30 cellular contexts compared by ENCODE assay signal in genomic region chr17:27536781-27537180, GRCh38.
A peak's percentile ranks its signal among the peaks of the same experiment; 100 is the strongest.
DNase-seq lines count a peak whose midpoint lies in the region; ATAC-seq and TF ChIP-seq lines count a peak whose summit lies in the region.
"Had no signal": no experiment of that assay in that cellular context is flagged by ENCODE, and none has a peak within 500 bp of the region (broad histone marks: within the 10 kb centered on the region; RNA-seq: fewer than 3 reads in every experiment).

No MANE protein-coding gene starts in this region.

- intact Hi-C loops in transverse colon (cut with DNase I; ENCODE audit: low total_unique reads) (no loop called here), mammary epithelial cell (cut with micrococcal nuclease) (no loop called here)

- H3K9me3 ChIP-seq in mesodermal cell (ENCODE audit: control insufficient read depth, low read length) (no peaks in the 10 kb centered on the region), transverse colon (no peaks in the 10 kb centered on the region), mammary epithelial cell (replicated peaks; ENCODE audit: insufficient read depth, low read length) (no peaks in the 10 kb centered on the region), GM23248 (ENCODE audit: low read depth) (no peaks in the 10 kb centered on the region)
- H3K9me3 ChIP-seq: HAP-1, left ventricle myocardium inferior, psoas muscle had no signal

- no peak overlapping the region for H3K4me3 Mint-ChIP-seq in T-helper 1 cell treated with Interleukin-12 subunit alpha and Interleukin-12 subunit beta and Interleukin-4 antibody, amounts not matched to agents 30 μg/mL and 1 μg/mL, for 36 hours
- no peak overlapping the region for H3K4me3 Mint-ChIP-seq in activated naive CD8-positive, alpha-beta T cell treated with anti-CD3 and anti-CD28 coated beads for 36 hours
- H3K4me3 Mint-ChIP-seq: activated CD4-positive, alpha-beta T cell treated with anti-CD3 and anti-CD28 coated beads, Interleukin-2, amount 10 ng/mL, durations not matched to agents 7 days and 5 days; activated naive CD4-positive, alpha-beta T cell treated with anti-CD3 and anti-CD28 coated beads for 36 hours; mesothelial cell of epicardium; naive B cell; type B pancreatic cell had no signal

- H4K20me1 ChIP-seq in mammary epithelial cell (ENCODE audit: insufficient read depth, low read length) (no peaks in the 10 kb centered on the region), GM23248 (ENCODE audit: insufficient read depth) (no peaks in the 10 kb centered on the region)

- no peak for TF ChIP-seq POLR2A in transverse colon (IDR thresholded peaks at IDR 0.05)

- H3K79me2 ChIP-seq in mammary epithelial cell (ENCODE audit: insufficient read depth, low read length) = no peaks in the 10 kb centered on the region
- H3K79me2 ChIP-seq in GM23248 (ENCODE audit: insufficient read depth) = no peaks in the 10 kb centered on the region

- H3K27ac ChIP-seq in mesodermal cell (ENCODE audit: low read depth, low read length, severe bottlenecking) = peak overlapping the region; percentile 83
- H3K27ac ChIP-seq in transverse colon = peak overlapping the region; percentile 72 to 82 (median 76)
- H3K27ac ChIP-seq in mammary epithelial cell (ENCODE audit: insufficient read depth, low read depth, low read length) = no peak overlapping the region
- no peak overlapping the region for H3K27ac ChIP-seq in GM23248
- H3K27ac ChIP-seq: C4-2B, epithelial cell of prostate, left ventricle myocardium inferior, psoas muscle had no signal

- H3K4me2 ChIP-seq in mammary epithelial cell (ENCODE audit: insufficient read depth, low read depth, low read length) (no peak overlapping the region), GM23248 (ENCODE audit: unreplicated experiment) (no peak overlapping the region)

- H2AFZ ChIP-seq in mammary epithelial cell (ENCODE audit: low read depth, low read length) (no peak overlapping the region), GM23248 (no peak overlapping the region)

- H3K4me1 ChIP-seq in mesodermal cell (ENCODE audit: control insufficient read depth, insufficient read depth, low read length, poor library complexity, severe bottlenecking) (peaks cover 60% of the 10 kb centered on the region), transverse colon (peaks cover 40 to 67% (median 45%) of the 10 kb centered on the region in 4 donors), mammary epithelial cell (ENCODE audit: insufficient read depth, low read length) (peaks cover 7% of the 10 kb centered on the region), GM23248 (ENCODE audit: insufficient read depth) (peaks cover 42% of the 10 kb centered on the region)
- H3K4me1 ChIP-seq: HAP-1 had no signal

- peaks cover 2% of the 10 kb centered on the region for H3K36me3 Mint-ChIP-seq in T-helper 1 cell treated with Interleukin-12 subunit alpha and Interleukin-12 subunit beta and Interleukin-4 antibody, amounts not matched to agents 30 μg/mL and 1 μg/mL, for 36 hours (ENCODE audit: low read depth)
- H3K36me3 Mint-ChIP-seq in activated naive CD8-positive, alpha-beta T cell treated with anti-CD3 and anti-CD28 coated beads for 36 hours = peaks cover 8% of the 10 kb centered on the region
- H3K36me3 Mint-ChIP-seq: mesothelial cell of epicardium, naive B cell, type B pancreatic cell had no signal

- H3K4me1 Mint-ChIP-seq in T-helper 1 cell treated with Interleukin-12 subunit alpha and Interleukin-12 subunit beta and Interleukin-4 antibody, amounts not matched to agents 30 μg/mL and 1 μg/mL, for 36 hours (ENCODE audit: low read depth) = peaks cover 60% of the 10 kb centered on the region
- H3K4me1 Mint-ChIP-seq in activated naive CD8-positive, alpha-beta T cell treated with anti-CD3 and anti-CD28 coated beads for 36 hours = peaks cover 43% of the 10 kb centered on the region

- H3K9me2 ChIP-seq in GM23248 (ENCODE audit: insufficient read depth) = no peaks in the 10 kb centered on the region

- DNase-seq in T-helper 1 cell = no peak
- no peak for DNase-seq in activated naive CD8-positive, alpha-beta T cell treated with anti-CD3 and anti-CD28 coated beads for 36 hours
- no peak for DNase-seq in transverse colon
- DNase-seq in mammary epithelial cell = no peak
- no peak for DNase-seq in GM23248
- DNase-seq: 8988T; activated CD4-positive, alpha-beta T cell treated with anti-CD3 and anti-CD28 coated beads, Interleukin-2, amount 10 ng/mL, durations not matched to agents 7 days and 5 days; activated naive CD4-positive, alpha-beta T cell treated with anti-CD3 and anti-CD28 coated beads for 36 hours; COR-L47; DMS53; effector memory CD4-positive, alpha-beta T cell; left ventricle myocardium inferior; naive B cell; NCI-H1436; NCI-H2081 treated with DMSO at 0.1 percent for 48 hours; NCI-H226; psoas muscle; Right ventricle myocardium superior; stimulated activated CD4-positive, alpha-beta T cell treated with anti-CD3 and anti-CD28 coated beads, Interleukin-12 subunit alpha, Interleukin-12 subunit beta, amount 100 ng/mL, for 4 hours; stimulated activated CD4-positive, alpha-beta T cell treated with anti-CD3 and anti-CD28 coated beads, Interleukin-4, amount 100 ng/mL, for 1 hour had no signal

- H3K27me3 ChIP-seq in transverse colon (no peaks in the 10 kb centered on the region), mammary epithelial cell (ENCODE audit: insufficient read depth, low read length) (peaks cover 6% of the 10 kb centered on the region), GM23248 (replicated peaks; ENCODE audit: insufficient read depth) (no peaks in the 10 kb centered on the region)

- H3K27ac Mint-ChIP-seq in T-helper 1 cell treated with Interleukin-12 subunit alpha and Interleukin-12 subunit beta and Interleukin-4 antibody, amounts not matched to agents 30 μg/mL and 1 μg/mL, for 36 hours = peak overlapping the region; percentile 60
- H3K27ac Mint-ChIP-seq in activated naive CD8-positive, alpha-beta T cell treated with anti-CD3 and anti-CD28 coated beads for 36 hours = peak overlapping the region; percentile 32
- H3K27ac Mint-ChIP-seq: activated CD4-positive, alpha-beta T cell treated with anti-CD3 and anti-CD28 coated beads, Interleukin-2, amount 10 ng/mL, durations not matched to agents 7 days and 5 days; activated naive CD4-positive, alpha-beta T cell treated with anti-CD3 and anti-CD28 coated beads for 36 hours; type B pancreatic cell had no signal

- WGBS in mesodermal cell (ENCODE audit: insufficient coverage in 2 of 2), 2 experiments = 94 to 100% methylated on average over 2 to 3 of the region's 3 CpGs
- WGBS in transverse colon (ENCODE audit: low coverage in 1 of 2), 2 donors = 83% methylated on average over 3 of the region's 3 CpGs; no CpG with 5 or more reads in 1 of the 2 donors
- WGBS in mammary epithelial cell (ENCODE audit: low coverage, missing lambda C conversion rate) = 100% methylated on average over 1 of the region's 3 CpGs
- 97 to 100% methylated on average over 3 of the region's 3 CpGs for WGBS in GM23248 (ENCODE audit: low coverage in 1 of 2, low lambda C conversion rate in 2 of 2, missing lambda C conversion rate in 2 of 2), 2 experiments

- TF ChIP-seq CTCF in transverse colon (IDR thresholded peaks at IDR 0.05) (no peak), mammary epithelial cell (conservative IDR thresholded peaks at IDR 0.05 in 1 of 2, IDR thresholded peaks at IDR 0.05 in 1 of 2; ENCODE audit: extremely low read depth in 1 of 2, insufficient read depth in 1 of 2, low read depth in 1 of 2, low read length in 2 of 2) (no peak)

- no TSS peak for BruUV-seq in mammary epithelial cell (replicated peaks; lab: Mats Ljungman, UMichigan)

- CTCF ChIA-PET in mammary epithelial cell (lab: Charles Lee; ENCODE audit: low non-redundant PET) = no interaction called here

- H3F3A ChIP-seq in GM23248 (ENCODE audit: insufficient read depth) = peaks cover 33% of the 10 kb centered on the region

- H3K9ac ChIP-seq in mammary epithelial cell (ENCODE audit: insufficient read depth, low read length) (no peak overlapping the region), GM23248 (no peak overlapping the region)

- TF ChIP-seq EP300 in transverse colon (IDR thresholded peaks at IDR 0.05; ENCODE audit: low read depth) = no peak

- no peak overlapping the region for H3K4me3 ChIP-seq in mesodermal cell (ENCODE audit: extremely low read depth, insufficient read depth, low read length, poor library complexity, severe bottlenecking)
- no peak overlapping the region for H3K4me3 ChIP-seq in transverse colon
- no peak overlapping the region for H3K4me3 ChIP-seq in mammary epithelial cell (replicated peaks in 1 of 3; ENCODE audit: insufficient read depth in 1 of 3, low read depth in 2 of 3, low read length in 3 of 3)
- no peak overlapping the region for H3K4me3 ChIP-seq in GM23248
- H3K4me3 ChIP-seq: coronary artery, HAP-1, left ventricle myocardium inferior, psoas muscle had no signal

- ATAC-seq in HG03469 (IDR thresholded peaks at IDR 0.05; ENCODE audit: unreplicated experiment) = no peak
- ATAC-seq: psoas muscle, sciatic nerve had no signal

- H3K27me3 Mint-ChIP-seq in T-helper 1 cell treated with Interleukin-12 subunit alpha and Interleukin-12 subunit beta and Interleukin-4 antibody, amounts not matched to agents 30 μg/mL and 1 μg/mL, for 36 hours (ENCODE audit: low read depth) = no peaks in the 10 kb centered on the region
- H3K27me3 Mint-ChIP-seq in activated naive CD8-positive, alpha-beta T cell treated with anti-CD3 and anti-CD28 coated beads for 36 hours = no peaks in the 10 kb centered on the region
- H3K27me3 Mint-ChIP-seq: activated CD4-positive, alpha-beta T cell treated with anti-CD3 and anti-CD28 coated beads, Interleukin-2, amount 10 ng/mL, durations not matched to agents 7 days and 5 days; naive B cell; type B pancreatic cell had no signal

- in situ Hi-C loops in transverse colon (cut with MboI; ENCODE audit: low pct_ligation_motif_present in 1 of 4, low pct_unique_long_range_greater_than_20kb in 1 of 4, low sequenced_read_pairs in 3 of 4) = loop anchor here in 1 of 4 donors (25.0 kb wide), 1 partner anchor 174 kb away; no protein-coding TSS in a partner anchor
- in situ Hi-C loops in mammary epithelial cell (cut with MboI; ENCODE audit: low sequenced_read_pairs in 2 of 2) = loop anchor here in 1 of 2 donors (25.0 kb wide), 1 partner anchor 449 kb away; no protein-coding TSS in a partner anchor
- in situ Hi-C loops in GM23248 (cut with MboI) = loop anchor here (25.0 kb wide), 1 partner anchor 101 kb away; the partner anchor contains the start of gene LGALS9

- no peaks in the 10 kb centered on the region for H3K36me3 ChIP-seq in mesodermal cell (ENCODE audit: control insufficient read depth, insufficient read depth, low read length)
- H3K36me3 ChIP-seq in transverse colon = no peaks in the 10 kb centered on the region
- no peaks in the 10 kb centered on the region for H3K36me3 ChIP-seq in mammary epithelial cell (ENCODE audit: insufficient read depth, low read length)
- H3K36me3 ChIP-seq in GM23248 (ENCODE audit: low read depth) = no peaks in the 10 kb centered on the region
- H3K36me3 ChIP-seq: HAP-1, left ventricle myocardium inferior had no signal

- dilution Hi-C loops in mammary epithelial cell (cut with HindIII; ENCODE audit: low sequenced_read_pairs) = no loop called here

- H3K9me3 Mint-ChIP-seq in T-helper 1 cell treated with Interleukin-12 subunit alpha and Interleukin-12 subunit beta and Interleukin-4 antibody, amounts not matched to agents 30 μg/mL and 1 μg/mL, for 36 hours = no peaks in the 10 kb centered on the region
- no peaks in the 10 kb centered on the region for H3K9me3 Mint-ChIP-seq in activated naive CD8-positive, alpha-beta T cell treated with anti-CD3 and anti-CD28 coated beads for 36 hours
- H3K9me3 Mint-ChIP-seq: activated CD4-positive, alpha-beta T cell treated with anti-CD3 and anti-CD28 coated beads, Interleukin-2, amount 10 ng/mL, durations not matched to agents 7 days and 5 days; activated naive CD4-positive, alpha-beta T cell treated with anti-CD3 and anti-CD28 coated beads for 36 hours; mesothelial cell of epicardium; naive B cell; type B pancreatic cell had no signal

Comparison
In these comparisons a context has a peak if more than half of its experiments do, and no peak if none do; other contexts are left out.
1. H3K27ac ChIP-seq: peak in mesodermal cell (single experiment) and transverse colon (4 of 4); none in mammary epithelial cell (single experiment) and GM23248 (single experiment).